ENCODE assay signal across 8 cellular contexts in the genomic region with DNA sequence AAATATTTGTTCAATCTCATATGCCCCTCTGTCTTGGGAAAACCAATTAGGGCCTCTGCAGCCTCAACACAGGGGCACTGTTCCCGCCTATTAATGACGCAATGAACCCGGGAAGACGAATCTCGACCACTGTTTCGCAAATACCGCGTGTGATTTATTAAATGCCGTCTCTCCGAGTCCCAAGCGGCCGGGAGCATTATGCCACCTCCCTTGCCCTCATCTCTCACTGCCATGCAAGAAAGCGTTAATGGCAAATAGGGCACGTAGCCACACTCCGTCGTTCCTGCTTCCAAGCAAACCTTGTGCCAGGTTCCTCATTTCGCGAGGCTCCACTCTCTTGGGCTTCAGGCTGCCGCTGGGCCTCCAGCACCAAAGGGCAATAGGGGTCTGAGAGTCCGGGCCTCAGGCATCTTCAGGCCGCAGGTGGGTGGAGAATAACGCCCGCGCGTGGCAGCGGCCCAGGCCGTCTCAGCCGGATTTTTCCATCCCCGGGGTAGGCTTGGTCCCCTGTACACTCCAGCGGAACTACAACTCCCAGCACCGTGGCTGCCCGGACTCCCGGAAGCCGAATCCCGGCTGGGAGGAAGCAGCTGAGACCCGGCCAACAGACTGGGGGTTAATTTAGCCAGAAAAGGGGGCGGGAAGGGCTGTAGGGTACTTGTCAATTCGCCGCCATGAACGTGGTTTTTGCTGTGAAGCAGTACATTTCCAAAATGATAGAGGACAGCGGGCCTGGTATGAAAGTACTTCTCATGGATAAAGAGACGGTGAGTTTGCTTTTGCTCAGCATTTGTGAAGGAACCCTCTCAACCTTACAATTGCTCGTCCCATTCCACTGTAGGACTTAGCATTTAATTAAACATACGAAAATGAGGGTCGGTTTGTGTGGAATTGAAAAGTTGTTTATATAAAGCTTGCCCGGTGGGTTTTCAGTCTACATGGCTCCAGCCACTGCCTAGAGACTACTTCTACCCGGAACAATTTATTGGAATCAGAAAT. TPM values are rescaled to one million over a fixed set of nuclear protein-coding genes. Genes with fewer than 3 reads are reported as not detected.
DNase-seq lines count a peak whose midpoint lies in the region; ATAC-seq and TF ChIP-seq lines count a peak whose summit lies in the region.

Gene VPS45, plus strand, starts transcription at position 593 of the 999 bp plus-strand sequence. Its CDS starts 82 bp downstream, at position 675.

- H3K27ac Mint-ChIP-seq in nephron progenitor cell, result peak within 1 kb of the TSS; percentile 99
- peak within 1 kb of the TSS; percentile 98 to 99 for H3K27ac Mint-ChIP-seq in stimulated activated naive CD8-positive, alpha-beta T cell treated with anti-CD3 and anti-CD28 coated beads, Interleukin-15, amount 100 ng/mL, for 72 hours

- DNase-seq in DMS79 treated with DMSO at 0.1 percent for 48 hours (lab: John Stamatoyannopoulos, UW), result peak; percentile 93
- peak; percentile 72 for DNase-seq in LNCaP clone FGC (ENCODE audit: low read depth)
- DNase-seq in RWPE1 (ENCODE audit: low spot score), result peak; percentile 90
- peak; percentile 74 for DNase-seq in activated T-helper 9 cell treated with anti-CD3 and anti-CD28 coated beads, Interleukin-2, amount 50 U/mL, for 16 hours (ENCODE audit: low read depth)
- peak; percentile 90 for DNase-seq in fibroblast of the aortic adventitia (ENCODE audit: low read depth)
- DNase-seq in nephron progenitor cell, result peak; percentile 84
- DNase-seq in stimulated activated naive CD8-positive, alpha-beta T cell treated with anti-CD3 and anti-CD28 coated beads, Interleukin-15, amount 100 ng/mL, for 72 hours, result peak; percentile 81 to 88

- ATAC-seq in GM21825 (IDR thresholded peaks at IDR 0.05; ENCODE audit: unreplicated experiment), result peak; percentile 85
- ATAC-seq in stimulated activated naive CD8-positive, alpha-beta T cell treated with anti-CD3 and anti-CD28 coated beads, Interleukin-15, amount 100 ng/mL, for 72 hours, result peak; percentile 98

- peak within 1 kb of the TSS; percentile 96 for H3K4me3 Mint-ChIP-seq in nephron progenitor cell
- H3K4me3 Mint-ChIP-seq in stimulated activated naive CD8-positive, alpha-beta T cell treated with anti-CD3 and anti-CD28 coated beads, Interleukin-15, amount 100 ng/mL, for 72 hours, result peak within 1 kb of the TSS; percentile 97 to 98

- POLR2A ChIA-PET in RWPE1 (lab: Yijun Ruan, JAX; ENCODE audit: low non-redundant PET), result interaction anchor here (0.7 kb wide), 1 partner anchor 13 kb away, joined by 3 read pairs; no protein-coding TSS in a partner anchor

- H3K4me3 ChIP-seq in LNCaP clone FGC (ENCODE audit: low read depth, low read length), result peak within 1 kb of the TSS; percentile 63
- H3K4me3 ChIP-seq in fibroblast of the aortic adventitia (ENCODE audit: low read depth, low read length), result peak within 1 kb of the TSS; percentile 97

- H3K27me3 Mint-ChIP-seq in nephron progenitor cell (ENCODE audit: low read depth, poor library complexity), result no peaks in the 10 kb centered on the region
- H3K27me3 Mint-ChIP-seq in stimulated activated naive CD8-positive, alpha-beta T cell treated with anti-CD3 and anti-CD28 coated beads, Interleukin-15, amount 100 ng/mL, for 72 hours, result no peaks in the 10 kb centered on the region

- CTCF ChIA-PET in RWPE1 (lab: Yijun Ruan, JAX), result no interaction called here

- peaks cover 42% of the 10 kb centered on the region for H3K4me1 Mint-ChIP-seq in nephron progenitor cell
- H3K4me1 Mint-ChIP-seq in stimulated activated naive CD8-positive, alpha-beta T cell treated with anti-CD3 and anti-CD28 coated beads, Interleukin-15, amount 100 ng/mL, for 72 hours, result peaks cover 27% of the 10 kb centered on the region

- H3K36me3 Mint-ChIP-seq in nephron progenitor cell (ENCODE audit: low read depth), result peaks cover 28% of the 10 kb centered on the region

- no peaks in the 10 kb centered on the region for H3K9me3 Mint-ChIP-seq in nephron progenitor cell
- no peaks in the 10 kb centered on the region for H3K9me3 Mint-ChIP-seq in stimulated activated naive CD8-positive, alpha-beta T cell treated with anti-CD3 and anti-CD28 coated beads, Interleukin-15, amount 100 ng/mL, for 72 hours

- peak within 1 kb of the TSS; percentile 97 for H3K27ac ChIP-seq in RWPE1

- no peak for TF ChIP-seq CTCF in LNCaP clone FGC (IDR thresholded peaks at IDR 0.05; ENCODE audit: control insufficient read depth, extremely low read depth, insufficient read depth)
- TF ChIP-seq CTCF in RWPE1 (conservative IDR thresholded peaks at IDR 0.05; ENCODE audit: low read depth), result peak; percentile 27; the same call in 1 of the 2 replicates
- no peak for TF ChIP-seq CTCF in fibroblast of the aortic adventitia (IDR thresholded peaks at IDR 0.05; ENCODE audit: insufficient read depth, low read length)
- TF ChIP-seq CTCF in nephron progenitor cell (IDR thresholded peaks at IDR 0.05), result no peak

RNA-seq across cellular contexts. Expression of gene VPS45, which starts in this region (rescaled TPM):
- total RNA-seq in fibroblast of the aortic adventitia (ENCODE audit: low replicate concordance), result 26.0 and 47.8 TPM in 2 replicates

Comparison
In these comparisons a context has a peak if more than half of its experiments do, and no peak if none do; other contexts are left out.
1. Peak in every context shown above with its lines: DNase-seq, ATAC-seq, H3K4me3 ChIP-seq and H3K27ac ChIP-seq.